ENCODE assay signal across 24 cellular contexts in the genomic region with DNA sequence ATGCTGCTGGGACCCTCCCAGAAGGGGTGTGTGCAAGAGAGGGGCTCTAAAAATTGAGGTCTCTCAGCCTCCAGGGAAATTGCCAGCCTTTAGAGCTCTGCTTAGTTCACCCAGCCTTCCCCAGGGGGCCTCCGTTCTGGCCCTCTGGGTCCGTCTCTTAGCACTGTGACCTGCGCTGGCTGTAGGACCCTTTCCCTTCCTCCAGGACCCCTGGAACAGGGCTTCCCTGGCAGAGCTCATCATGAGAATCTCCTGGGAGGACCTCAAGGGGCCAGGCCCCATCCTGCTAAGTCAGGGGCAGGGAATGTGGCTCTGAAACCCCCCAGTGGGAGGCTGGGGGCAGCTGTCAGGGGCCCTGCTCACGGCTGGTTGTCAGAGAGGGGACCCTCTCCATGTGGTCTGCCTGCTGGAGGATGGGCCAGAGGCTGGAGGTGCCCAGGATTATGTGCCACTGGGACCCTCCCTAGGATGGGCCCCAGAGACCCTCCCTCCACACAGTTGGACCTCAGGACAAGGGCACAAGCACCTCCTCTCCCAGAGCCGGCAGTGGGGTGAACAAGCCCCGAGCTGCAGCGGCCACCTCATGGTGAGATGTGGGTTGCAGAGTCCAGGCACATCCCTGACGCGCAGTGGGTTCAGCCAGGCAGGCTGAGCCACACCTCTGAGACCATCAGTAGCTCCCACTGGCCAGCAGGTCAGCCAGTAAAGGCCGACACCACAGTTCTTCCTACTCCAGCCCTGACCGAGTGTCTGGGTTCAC. TPM values are rescaled to one million over a fixed set of nuclear protein-coding genes. Genes with fewer than 3 reads are reported as not detected.
"Had no signal": no experiment of that assay in that cellular context is flagged by ENCODE, and none has a peak within 500 bp of the region (broad histone marks: within the 10 kb centered on the region; RNA-seq: fewer than 3 reads in every experiment).

No MANE protein-coding gene starts in this region.

- H3K27me3 ChIP-seq: Peyer's patch, SJCRH30 had no signal

- H3K9me3 ChIP-seq: Peyer's patch, SJCRH30, SK-N-SH had no signal

- H3K4me1 ChIP-seq: Peyer's patch had no signal

- H3K4me3 ChIP-seq: Peyer's patch, SJCRH30 had no signal

- ATAC-seq: activated naive CD8-positive, alpha-beta T cell treated with anti-CD3 and anti-CD28 coated beads, Interleukin-2, amount 50 U/mL, for 24 hours; activated T-helper 17 cell treated with anti-CD3 and anti-CD28 coated beads, Interleukin-2, amount 50 U/mL, for 72 hours had no signal

- H3K36me3 ChIP-seq: Peyer's patch, SJCRH30 had no signal

- H3K9ac ChIP-seq: SK-N-SH had no signal

- H3K4me2 ChIP-seq: SK-N-SH had no signal

- H3K27ac ChIP-seq: Peyer's patch, RWPE1, SJCRH30 had no signal

- DNase-seq: activated CD4-positive, alpha-beta T cell treated with anti-CD3 and anti-CD28 coated beads, Interleukin-2, amount 10 ng/mL, durations not matched to agents 24 days and 14 days; activated CD4-positive, alpha-beta T cell treated with anti-CD3 and anti-CD28 coated beads, Interleukin-2, amount 50 U/mL, for 48 hours; activated CD4-positive, CD25-positive, alpha-beta regulatory T cell treated with anti-CD3 and anti-CD28 coated beads, Interleukin-2, amount 50 U/mL, for 72 hours; activated CD8-positive, alpha-beta memory T cell treated with anti-CD3 and anti-CD28 coated beads for 24 hours; activated naive CD4-positive, alpha-beta T cell treated with anti-CD3 and anti-CD28 coated beads, Interleukin-2, amount 50 U/mL, for 16 hours; activated naive CD8-positive, alpha-beta T cell treated with anti-CD3 and anti-CD28 coated beads, Interleukin-2, amount 50 U/mL, for 24 hours; activated T-cell treated with anti-CD3 and anti-CD28 coated beads, Interleukin-2, amount 50 U/mL, for 48 hours; amygdala; Kasumi-1; KBM-7; NCI-H1048; NCI-H146; NCI-H187 treated with DMSO at 0.1 percent for 48 hours; NCI-H2081 treated with DMSO at 0.1 percent for 48 hours; NCI-H446; NCI-H524; Peyer's patch; SJCRH30; SK-N-SH; T-helper 1 cell had no signal

RNA-seq across cellular contexts. Expression of a gene that starts 27.1 kb away (rescaled TPM):
- total RNA-seq: Right ventricle myocardium superior; SJCRH30; T-helper 2 cell treated with Interferon-gamma antibody and Interleukin-4, amounts not matched to agents 100 ng/mL and 5 ng/mL, for 36 hours had no signal
